In genomic region chr9:89493181-89493580, GRCh38 we compare ENCODE assay signal across 1 cellular context.
TF ChIP-seq lines count a peak whose summit lies in the region.

No MANE protein-coding gene starts in this region.

TF ChIP-seq in GM23338, 12 proteins besides CTCF, POLR2A, EP300 and RAD21 (continued from another document):
- no peak for TF ChIP-seq ZNF462 (CRISPR knock-in tag; IDR thresholded peaks at IDR 0.05)
TF ChIP-seq in GM23338: peak in this region for 0.
